13 cellular contexts compared by ENCODE assay signal in the genomic region with DNA sequence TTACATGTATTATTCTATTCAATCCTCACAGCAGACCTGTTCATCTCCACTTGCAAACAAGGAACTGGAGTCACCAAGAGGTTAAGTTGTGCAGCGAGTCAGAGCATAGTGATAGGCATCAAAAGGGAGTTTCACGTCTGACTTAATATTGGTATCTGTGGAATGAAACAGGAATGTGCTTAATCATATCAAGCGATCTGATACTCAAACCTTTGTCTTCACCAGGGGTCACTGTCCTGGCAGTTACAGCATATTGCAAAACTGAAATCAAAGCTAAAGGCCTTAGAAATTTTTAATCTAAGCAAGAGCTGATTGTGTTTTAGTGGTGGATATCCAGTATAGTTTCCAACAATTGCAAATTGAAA.
A peak's percentile ranks its signal among the peaks of the same experiment; 100 is the strongest.
DNase-seq lines count a peak whose midpoint lies in the region; ATAC-seq and TF ChIP-seq lines count a peak whose summit lies in the region.
"Had no signal": no experiment of that assay in that cellular context is flagged by ENCODE, and none has a peak within 500 bp of the region (broad histone marks: within the 10 kb centered on the region; RNA-seq: fewer than 3 reads in every experiment).

No MANE protein-coding gene starts in this region.

- H3K36me3 ChIP-seq in mammary epithelial cell (ENCODE audit: insufficient read depth, low read length) (no peaks in the 10 kb centered on the region), liver (ENCODE audit: control insufficient read depth in 4 of 4, insufficient read depth in 3 of 4, low read depth in 1 of 4, low read length in 3 of 4) (no peaks in the 10 kb centered on the region), lower lobe of right lung (no peaks in the 10 kb centered on the region)
- H3K36me3 ChIP-seq: prostate gland, WERI-Rb-1 had no signal

- CTCF ChIA-PET in AG04450 (lab: Charles Lee) (interaction anchor here (1.4 to 2.5 kb wide), 2 partner anchors 9 to 409 kb away, joined by 4 to 7 read pairs; no protein-coding TSS in a partner anchor), mammary epithelial cell (lab: Charles Lee; ENCODE audit: low non-redundant PET) (interaction anchor here (0.5 to 0.7 kb wide), 2 partner anchors 215 to 1948 kb away, joined by 3 to 5 read pairs; no protein-coding TSS in a partner anchor)

- H3K4me1 ChIP-seq in mammary epithelial cell (ENCODE audit: insufficient read depth, low read length) (peaks cover 43% of the 10 kb centered on the region), liver (ENCODE audit: control insufficient read depth in 4 of 4, insufficient read depth in 4 of 4, low read length in 3 of 4) (peaks cover 0 to 11% (median 8%) of the 10 kb centered on the region in 4 donors), lower lobe of right lung (no peaks in the 10 kb centered on the region)
- H3K4me1 ChIP-seq: prostate gland had no signal

- H3K27me3 ChIP-seq in AG04450 (ENCODE audit: control insufficient read depth, insufficient read depth, low read length) (no peaks in the 10 kb centered on the region), mammary epithelial cell (ENCODE audit: insufficient read depth, low read length) (no peaks in the 10 kb centered on the region), liver (ENCODE audit: control insufficient read depth in 4 of 4, insufficient read depth in 4 of 4, low read length in 3 of 4) (no peaks in the 10 kb centered on the region), lower lobe of right lung (ENCODE audit: low read depth) (no peaks in the 10 kb centered on the region)

- TF ChIP-seq RAD21 in liver (IDR thresholded peaks at IDR 0.05) = peak; percentile 21 to 23

- H3K9me3 ChIP-seq in AG04450 (ENCODE audit: control insufficient read depth, insufficient read depth, low read length) = no peaks in the 10 kb centered on the region
- no peaks in the 10 kb centered on the region for H3K9me3 ChIP-seq in mammary epithelial cell (replicated peaks; ENCODE audit: insufficient read depth, low read length)
- H3K9me3 ChIP-seq in liver (ENCODE audit: control insufficient read depth in 4 of 4, low read length in 3 of 4) = no peaks in the 10 kb centered on the region
- no peaks in the 10 kb centered on the region for H3K9me3 ChIP-seq in lower lobe of right lung
- H3K9me3 ChIP-seq: prostate gland had no signal

- H3K4me3 ChIP-seq in AG04450 (ENCODE audit: low read depth, low read length) = no peak overlapping the region
- no peak overlapping the region for H3K4me3 ChIP-seq in mammary epithelial cell (replicated peaks in 1 of 3; ENCODE audit: insufficient read depth in 1 of 3, low read depth in 2 of 3, low read length in 3 of 3)
- H3K4me3 ChIP-seq in liver (ENCODE audit: low read depth in 1 of 3, low read length in 3 of 3) = no peak overlapping the region
- no peak overlapping the region for H3K4me3 ChIP-seq in lower lobe of right lung
- H3K4me3 ChIP-seq: prostate gland had no signal

- no peak overlapping the region for H3K27ac Mint-ChIP-seq in activated naive CD8-positive, alpha-beta T cell treated with anti-CD3 and anti-CD28 coated beads, Interleukin-2, amount 50 U/mL, for 24 hours
- H3K27ac Mint-ChIP-seq: CD8-positive, alpha-beta T cell had no signal

- peak; percentile 16; the same call in 1 of the 2 replicates for TF ChIP-seq CTCF in AG04450 (IDR thresholded peaks at IDR 0.05; ENCODE audit: low read depth, low read length)
- TF ChIP-seq CTCF in mammary epithelial cell (conservative IDR thresholded peaks at IDR 0.05 in 1 of 2, IDR thresholded peaks at IDR 0.05 in 1 of 2; ENCODE audit: extremely low read depth in 1 of 2, insufficient read depth in 1 of 2, low read depth in 1 of 2, low read length in 2 of 2) = peak; percentile 33 to 45
- TF ChIP-seq CTCF in liver (IDR thresholded peaks at IDR 0.05; ENCODE audit: low read depth, low read length, missing input control) = no peak
- TF ChIP-seq CTCF in lower lobe of right lung (IDR thresholded peaks at IDR 0.05) = no peak

- no peaks in the 10 kb centered on the region for H3K79me2 ChIP-seq in mammary epithelial cell (ENCODE audit: insufficient read depth, low read length)

- DNase-seq in AG04450 (ENCODE audit: low read depth, low spot score) (peak; percentile 6), HT1080 (ENCODE audit: low read depth) (peak; percentile 88), mammary epithelial cell (peak; percentile 91), lower lobe of right lung (no peak), midbrain (lab: John Stamatoyannopoulos, UW) (no peak)
- no peak for DNase-seq in activated T-cell treated with anti-CD3 and anti-CD28 coated beads, Interleukin-2, amount 50 U/mL, for 1 hour
- no peak for DNase-seq in activated naive CD8-positive, alpha-beta T cell treated with anti-CD3 and anti-CD28 coated beads, Interleukin-2, amount 50 U/mL, for 24 hours
- DNase-seq: CD8-positive, alpha-beta T cell; glutamatergic neuron; NCI-H774; WERI-Rb-1 had no signal

- POLR2A ChIA-PET in AG04450 (lab: Yijun Ruan, JAX) = interaction anchor here (1.3 kb wide), 1 partner anchor 71 kb away, joined by 4 read pairs; no protein-coding TSS in a partner anchor

- no peak for ATAC-seq in activated naive CD8-positive, alpha-beta T cell treated with anti-CD3 and anti-CD28 coated beads, Interleukin-2, amount 50 U/mL, for 24 hours
- ATAC-seq in lower lobe of right lung = no peak
- ATAC-seq: CD8-positive, alpha-beta T cell had no signal

- H3K27me3 Mint-ChIP-seq in activated naive CD8-positive, alpha-beta T cell treated with anti-CD3 and anti-CD28 coated beads, Interleukin-2, amount 50 U/mL, for 24 hours = no peaks in the 10 kb centered on the region

- H2AFZ ChIP-seq in mammary epithelial cell (ENCODE audit: low read depth, low read length) = no peak overlapping the region

- H3K4me1 Mint-ChIP-seq in activated naive CD8-positive, alpha-beta T cell treated with anti-CD3 and anti-CD28 coated beads, Interleukin-2, amount 50 U/mL, for 24 hours = no peaks in the 10 kb centered on the region

- dilution Hi-C loops in mammary epithelial cell (cut with HindIII; ENCODE audit: low sequenced_read_pairs) = loop anchor here (5.0 kb wide), 1 partner anchor 269 kb away; no protein-coding TSS in a partner anchor

- no peaks in the 10 kb centered on the region for H3K9me3 Mint-ChIP-seq in activated naive CD8-positive, alpha-beta T cell treated with anti-CD3 and anti-CD28 coated beads, Interleukin-2, amount 50 U/mL, for 24 hours
- H3K9me3 Mint-ChIP-seq: CD8-positive, alpha-beta T cell had no signal

- H4K20me1 ChIP-seq in mammary epithelial cell (ENCODE audit: insufficient read depth, low read length) = no peaks in the 10 kb centered on the region

- no peaks in the 10 kb centered on the region for H3K36me3 Mint-ChIP-seq in activated naive CD8-positive, alpha-beta T cell treated with anti-CD3 and anti-CD28 coated beads, Interleukin-2, amount 50 U/mL, for 24 hours (ENCODE audit: low read depth)
- H3K36me3 Mint-ChIP-seq: CD8-positive, alpha-beta T cell had no signal

- intact Hi-C loops in mammary epithelial cell (cut with micrococcal nuclease) = loop anchor here (1.0 to 5.0 kb wide), 5 partner anchors 69 to 347 kb away; a partner anchor contains a TSS
- intact Hi-C loops in lower lobe of right lung (cut with DNase I) = no loop called here

- H3K27ac ChIP-seq in AG04450 (ENCODE audit: low read depth, low read length) = no peak overlapping the region
- H3K27ac ChIP-seq in mammary epithelial cell (ENCODE audit: insufficient read depth, low read depth, low read length) = peak overlapping the region; percentile 86
- H3K27ac ChIP-seq in liver (ENCODE audit: low read depth in 1 of 2, low read length in 2 of 2) = no peak overlapping the region
- H3K27ac ChIP-seq in lower lobe of right lung = no peak overlapping the region
- H3K27ac ChIP-seq: prostate gland, WERI-Rb-1 had no signal

- H3K9ac ChIP-seq in mammary epithelial cell (ENCODE audit: insufficient read depth, low read length) = peak overlapping the region; percentile 58
- no peak overlapping the region for H3K9ac ChIP-seq in liver (ENCODE audit: low read depth in 1 of 2, low read length in 2 of 2)

- no TSS peak for BruUV-seq in mammary epithelial cell (replicated peaks; lab: Mats Ljungman, UMichigan)

- in situ Hi-C loops in mammary epithelial cell (cut with MboI; ENCODE audit: low sequenced_read_pairs in 2 of 2) = loop anchor here in 1 of 2 donors (10.0 kb wide), 1 partner anchor 267 kb away; no protein-coding TSS in a partner anchor

- H3K4me3 Mint-ChIP-seq in activated naive CD8-positive, alpha-beta T cell treated with anti-CD3 and anti-CD28 coated beads, Interleukin-2, amount 50 U/mL, for 24 hours = no peak overlapping the region
- H3K4me3 Mint-ChIP-seq: CD8-positive, alpha-beta T cell had no signal

- 0% methylated on average over 3 of the region's 3 CpGs for WGBS in mammary epithelial cell (ENCODE audit: low coverage, missing lambda C conversion rate)
- 31% methylated on average over 3 of the region's 3 CpGs for WGBS in liver

- H3K4me2 ChIP-seq in mammary epithelial cell (ENCODE audit: insufficient read depth, low read depth, low read length) = peak overlapping the region; percentile 56

TF ChIP-seq in liver, 16 proteins besides CTCF, POLR2A, EP300 and RAD21 (continues in another document):
- TF ChIP-seq FOXA1 (IDR thresholded peaks at IDR 0.05) = no peak
- TF ChIP-seq GABPA (IDR thresholded peaks at IDR 0.05 in 1 of 2, conservative IDR thresholded peaks at IDR 0.05 in 1 of 2) = no peak
- peak; percentile 7 to 11 for TF ChIP-seq HNF4A (conservative IDR thresholded peaks at IDR 0.05)
- TF ChIP-seq YY1 (IDR thresholded peaks at IDR 0.05) = no peak
- no peak for TF ChIP-seq JUND (IDR thresholded peaks at IDR 0.05)
- peak; percentile 38 to 47 for TF ChIP-seq RXRA (IDR thresholded peaks at IDR 0.05)
- TF ChIP-seq HNF4G (IDR thresholded peaks at IDR 0.05) = no peak

Comparison
In these comparisons a context has a peak if more than half of its experiments do, and no peak if none do; other contexts are left out.
1. DNase-seq: peak in AG04450 (single experiment), HT1080 (single experiment) and mammary epithelial cell (single experiment); none in activated T-cell treated with anti-CD3 and anti-CD28 coated beads, Interleukin-2, amount 50 U/mL, for 1 hour (single experiment), activated naive CD8-positive, alpha-beta T cell treated with anti-CD3 and anti-CD28 coated beads, Interleukin-2, amount 50 U/mL, for 24 hours (single experiment), lower lobe of right lung (single experiment) and midbrain (single experiment).
2. CTCF ChIP-seq: peak in AG04450 (single experiment) and mammary epithelial cell (2 of 2); none in liver (single experiment) and lower lobe of right lung (single experiment).